18 cellular contexts compared by ENCODE assay signal in genomic region chr11:95780544-95780943, GRCh38.
"Had no signal": no experiment of that assay in that cellular context is flagged by ENCODE, and none has a peak within 500 bp of the region (broad histone marks: within the 10 kb centered on the region; RNA-seq: fewer than 3 reads in every experiment).

No MANE protein-coding gene starts in this region.

- ATAC-seq: activated naive CD4-positive, alpha-beta T cell treated with anti-CD3 and anti-CD28 coated beads, Interleukin-2, amount 50 U/mL, for 72 hours; left ventricle myocardium superior; mucosa of descending colon; naive thymus-derived CD4-positive, alpha-beta T cell; psoas muscle; right cardiac atrium; stimulated activated naive CD8-positive, alpha-beta T cell treated with anti-CD3 and anti-CD28 coated beads, Interleukin-15, Interleukin-2, amounts not matched to agents 100 U/mL and 50 U/mL, for 24 hours had no signal

- H3K4me1 Mint-ChIP-seq: neural progenitor cell had no signal

- H3K4me3 Mint-ChIP-seq: naive thymus-derived CD4-positive, alpha-beta T cell; neural progenitor cell had no signal

- DNase-seq: activated CD4-positive, alpha-beta T cell treated with anti-CD3 and anti-CD28 coated beads, Interleukin-2, amount 50 U/mL, for 1 hour; activated CD4-positive, CD25-positive, alpha-beta regulatory T cell treated with anti-CD3 and anti-CD28 coated beads, Interleukin-2, amount 50 U/mL, for 72 hours; activated CD8-positive, alpha-beta memory T cell treated with anti-CD3 and anti-CD28 coated beads, Interleukin-2, amount 50 U/mL, for 4 hours; activated gamma-delta T cell treated with Interleukin-2 at 50 U/mL for 16 hours; effector CD4-positive, alpha-beta T cell; left ventricle myocardium superior; mesenchymal stem cell; mucosa of descending colon; naive thymus-derived CD4-positive, alpha-beta T cell; psoas muscle; right cardiac atrium; stimulated activated CD4-positive, alpha-beta T cell treated with anti-CD3 and anti-CD28 coated beads, Interleukin-2, amount 100 ng/mL, for 24 hours; stimulated activated naive CD8-positive, alpha-beta T cell treated with anti-CD3 and anti-CD28 coated beads, Interleukin-15, Interleukin-2, amounts not matched to agents 100 U/mL and 50 U/mL, for 24 hours; substantia nigra; tibial artery; uterus had no signal

- H3K27me3 Mint-ChIP-seq: naive thymus-derived CD4-positive, alpha-beta T cell had no signal

- H3K9me3 Mint-ChIP-seq: activated naive CD4-positive, alpha-beta T cell treated with anti-CD3 and anti-CD28 coated beads, Interleukin-2, amount 50 U/mL, for 72 hours; naive thymus-derived CD4-positive, alpha-beta T cell; neural progenitor cell had no signal

- H3K27ac Mint-ChIP-seq: activated naive CD4-positive, alpha-beta T cell treated with anti-CD3 and anti-CD28 coated beads, Interleukin-2, amount 50 U/mL, for 72 hours; naive thymus-derived CD4-positive, alpha-beta T cell; neural progenitor cell had no signal
